7 cellular contexts compared by ENCODE assay signal in genomic region chr11:46121724-46122477, GRCh38. TPM values are rescaled to one million over a fixed set of nuclear protein-coding genes. Genes with fewer than 3 reads are reported as not detected.
A peak's percentile ranks its signal among the peaks of the same experiment; 100 is the strongest.
DNase-seq lines count a peak whose midpoint lies in the region; ATAC-seq, FAIRE-seq and TF ChIP-seq lines count a peak whose summit lies in the region.

No MANE protein-coding gene starts in this region.

- peak; percentile 40 for ATAC-seq in HG02938 (IDR thresholded peaks at IDR 0.05; ENCODE audit: unreplicated experiment)

- no peak for TF ChIP-seq CTCF in astrocyte of the spinal cord (IDR thresholded peaks at IDR 0.05; ENCODE audit: low read depth, low read length)
- TF ChIP-seq CTCF in sigmoid colon (IDR thresholded peaks at IDR 0.05) = no peak

- H3K27me3 ChIP-seq in sigmoid colon = no peaks in the 10 kb centered on the region

- intact Hi-C loops in sigmoid colon (cut with DNase I) = loop anchor here (1.0 to 10.0 kb wide), 8 partner anchors 47 to 493 kb away; partner anchors contain the start of genes ATG13, CRY2, HARBI1 and SLC35C1

- H3K27ac ChIP-seq in sigmoid colon = peak overlapping the region; percentile 93 to 97 (median 94)

- peak; percentile 38 for DNase-seq in GM18507 (ENCODE audit: extremely low spot score, insufficient read length, low read depth)
- peak; percentile 40 to 83 for DNase-seq in NCI-H187 (lab: John Stamatoyannopoulos, UW)
- peak; percentile 67 for DNase-seq in T1000 (lab: John Stamatoyannopoulos, UW)
- DNase-seq in astrocyte of the spinal cord (ENCODE audit: low read depth, low spot score) = peak; percentile 93
- peak; percentile 50 for DNase-seq in iPS DF 19.7 (ENCODE audit: low read depth, low spot score)
- peak; percentile 91 for DNase-seq in sigmoid colon

- peaks cover 0 to 37% (median 24%) of the 10 kb centered on the region in 4 donors for H3K4me1 ChIP-seq in sigmoid colon

- H3K4me3 ChIP-seq in astrocyte of the spinal cord (ENCODE audit: low read depth, low read length) (peak overlapping the region; percentile 65), sigmoid colon (peak overlapping the region; percentile 56 to 93 (median 87))

- FAIRE-seq in GM18507 (lab: Jason Lieb, UNC) = peak; percentile 73

- H3K36me3 ChIP-seq in sigmoid colon = no peaks in the 10 kb centered on the region

- no peaks in the 10 kb centered on the region for H3K9me3 ChIP-seq in sigmoid colon

- WGBS in sigmoid colon, 2 donors = 1% methylated on average over 74 of the region's 74 CpGs

- in situ Hi-C loops in astrocyte of the spinal cord (cut with HindIII; ENCODE audit: low sequenced_read_pairs) = no loop called here

- no peak for TF ChIP-seq POLR2A in sigmoid colon (IDR thresholded peaks at IDR 0.05)

- no peak for TF ChIP-seq EP300 in sigmoid colon (IDR thresholded peaks at IDR 0.05)

RNA-seq across cellular contexts. Expression of gene PHF21A, which starts 0.6 kb away (rescaled TPM):
- total RNA-seq in sigmoid colon = 10 to 100 TPM; 30.3 to 58.6 (median 48.8) TPM
- 10 to 100 TPM in 2 of 3 donors, 1 to 10 TPM in 1; 5.3 to 17.3 (median 13.2) TPM for polyA plus RNA-seq in sigmoid colon

Comparison
In these comparisons a context has a peak if more than half of its experiments do, and no peak if none do; other contexts are left out.
1. Peak in every context shown above with its lines: DNase-seq, ATAC-seq, H3K4me3 ChIP-seq and H3K27ac ChIP-seq.
2. DNase-seq: peak in every context shown above with its lines; median percentile 93 in astrocyte of the spinal cord; 91 in sigmoid colon; 67 in T1000; 62 in NCI-H187; 50 in iPS DF 19.7; 38 in GM18507.